In genomic region chr15:70802629-70803028, GRCh38 we compare ENCODE assay signal across 19 cellular contexts. TPM values are rescaled to one million over a fixed set of nuclear protein-coding genes. Genes with fewer than 3 reads are reported as not detected.
A peak's percentile ranks its signal among the peaks of the same experiment; 100 is the strongest.
DNase-seq lines count a peak whose midpoint lies in the region; ATAC-seq, FAIRE-seq and TF ChIP-seq lines count a peak whose summit lies in the region.
"Had no signal": no experiment of that assay in that cellular context is flagged by ENCODE, and none has a peak within 500 bp of the region (broad histone marks: within the 10 kb centered on the region; RNA-seq: fewer than 3 reads in every experiment).

No MANE protein-coding gene starts in this region.

- TF ChIP-seq CTCF in right atrium auricular region (IDR thresholded peaks at IDR 0.05) (no peak), astrocyte (IDR thresholded peaks at IDR 0.05; ENCODE audit: insufficient read depth, low read depth, low read length) (no peak), glutamatergic neuron (IDR thresholded peaks at IDR 0.05; ENCODE audit: partially characterized antibody, unreplicated experiment) (no peak)

- H3K36me3 Mint-ChIP-seq in astrocyte (ENCODE audit: low read depth, unreplicated experiment) (peaks cover 2% of the 10 kb centered on the region), glutamatergic neuron (ENCODE audit: unreplicated experiment) (no peaks in the 10 kb centered on the region)
- H3K36me3 Mint-ChIP-seq: activated naive CD4-positive, alpha-beta T cell treated with anti-CD3 and anti-CD28 coated beads, Interleukin-2, amount 50 U/mL, for 24 hours had no signal

- H3K4me3 Mint-ChIP-seq in astrocyte (ENCODE audit: unreplicated experiment) (peak overlapping the region; percentile 71), glutamatergic neuron (ENCODE audit: unreplicated experiment) (peak overlapping the region; percentile 2)
- H3K4me3 Mint-ChIP-seq: activated B cell treated with CpG ODN at 0.5 μM for 24 hours; activated naive CD4-positive, alpha-beta T cell treated with anti-CD3 and anti-CD28 coated beads, Interleukin-2, amount 50 U/mL, for 24 hours had no signal

- peak overlapping the region in 1 of 2 donors; percentile 42 for H3K27ac ChIP-seq in right atrium auricular region
- H3K27ac ChIP-seq in astrocyte (ENCODE audit: low read depth, low read length), result peak overlapping the region; percentile 89
- H3K27ac ChIP-seq: colonic mucosa, ovary, spleen, stomach had no signal

- no peaks in the 10 kb centered on the region for H3K27me3 ChIP-seq in right atrium auricular region
- no peaks in the 10 kb centered on the region for H3K27me3 ChIP-seq in astrocyte (ENCODE audit: insufficient read depth, low read length)
- H3K27me3 ChIP-seq: colonic mucosa, ovary, spleen, stomach had no signal

- peaks cover 54% of the 10 kb centered on the region for H3K4me1 Mint-ChIP-seq in astrocyte (ENCODE audit: low read depth, unreplicated experiment)
- H3K4me1 Mint-ChIP-seq in glutamatergic neuron (ENCODE audit: low read depth, unreplicated experiment), result peaks cover 4% of the 10 kb centered on the region

- H3K9me3 ChIP-seq in right atrium auricular region (no peaks in the 10 kb centered on the region), astrocyte (ENCODE audit: insufficient read depth, low read depth, low read length) (no peaks in the 10 kb centered on the region)
- H3K9me3 ChIP-seq: colonic mucosa, HAP-1, ovary, spleen, stomach had no signal

- intact Hi-C loops in Right ventricle myocardium inferior (cut with DNase I), result no loop called here

- peaks cover 2% of the 10 kb centered on the region for H3K9me3 Mint-ChIP-seq in astrocyte (ENCODE audit: unreplicated experiment)
- no peaks in the 10 kb centered on the region for H3K9me3 Mint-ChIP-seq in glutamatergic neuron (ENCODE audit: unreplicated experiment)
- H3K9me3 Mint-ChIP-seq: activated B cell treated with CpG ODN at 0.5 μM for 24 hours; activated naive CD4-positive, alpha-beta T cell treated with anti-CD3 and anti-CD28 coated beads, Interleukin-2, amount 50 U/mL, for 24 hours had no signal

- H3K4me1 ChIP-seq in right atrium auricular region (peaks cover 0 to 38% of the 10 kb centered on the region in 2 donors), astrocyte (ENCODE audit: insufficient read depth, low read length) (peaks cover 49% of the 10 kb centered on the region)
- H3K4me1 ChIP-seq: colonic mucosa, HAP-1 had no signal

- H3K27ac Mint-ChIP-seq in astrocyte (ENCODE audit: unreplicated experiment) (peak overlapping the region; percentile 96), glutamatergic neuron (ENCODE audit: unreplicated experiment) (no peak overlapping the region)
- H3K27ac Mint-ChIP-seq: activated B cell treated with CpG ODN at 0.5 μM for 24 hours; activated naive CD4-positive, alpha-beta T cell treated with anti-CD3 and anti-CD28 coated beads, Interleukin-2, amount 50 U/mL, for 24 hours had no signal

- H3K79me2 ChIP-seq in astrocyte (ENCODE audit: insufficient read depth, low read length), result no peaks in the 10 kb centered on the region

- H3K36me3 ChIP-seq in right atrium auricular region (no peaks in the 10 kb centered on the region), astrocyte (ENCODE audit: insufficient read depth, low read length) (no peaks in the 10 kb centered on the region)
- H3K36me3 ChIP-seq: colonic mucosa, HAP-1, ovary, spleen, stomach had no signal

- ATAC-seq in Right ventricle myocardium inferior, result peak; percentile 52
- ATAC-seq in HG02852 (IDR thresholded peaks at IDR 0.05; ENCODE audit: unreplicated experiment), result no peak
- ATAC-seq: esophagus mucosa had no signal

- H3K27me3 Mint-ChIP-seq in astrocyte (ENCODE audit: low read depth, unreplicated experiment) (no peaks in the 10 kb centered on the region), glutamatergic neuron (ENCODE audit: unreplicated experiment) (no peaks in the 10 kb centered on the region)
- H3K27me3 Mint-ChIP-seq: activated naive CD4-positive, alpha-beta T cell treated with anti-CD3 and anti-CD28 coated beads, Interleukin-2, amount 50 U/mL, for 24 hours had no signal

- no peak overlapping the region for H3K4me3 ChIP-seq in right atrium auricular region
- H3K4me3 ChIP-seq in astrocyte (ENCODE audit: insufficient read depth, low read depth, low read length), result peak overlapping the region; percentile 8
- H3K4me3 ChIP-seq: colonic mucosa, HAP-1, ovary, spleen, stomach had no signal

- DNase-seq in Right ventricle myocardium inferior (ENCODE audit: missing footprints) (peak; percentile 46), right atrium auricular region (ENCODE audit: low spot score) (no peak), astrocyte (ENCODE audit: low read depth) (peak; percentile 86), glutamatergic neuron (peak; percentile 24), urothelium cell line (ENCODE audit: low spot score) (peak; percentile 77), OCI-M1 (lab: John Stamatoyannopoulos, UW) (no peak), GOT3 (lab: John Stamatoyannopoulos, UW) (no peak)
- DNase-seq: activated B cell treated with CpG ODN at 0.5 μM for 24 hours, colonic mucosa, MM.1S, NCI-H2171, ovary, spleen, stomach had no signal

- H3K9ac ChIP-seq in astrocyte (ENCODE audit: low read length), result peak overlapping the region; percentile 57

- FAIRE-seq in astrocyte (lab: Jason Lieb, UNC) (peak; percentile 78), urothelium cell line (lab: Jason Lieb, UNC) (peak; percentile 37)
- FAIRE-seq: A204.1 had no signal

- no peak overlapping the region for H2AFZ ChIP-seq in astrocyte (ENCODE audit: low read depth, low read length)

- peak overlapping the region; percentile 72 for H3K4me2 ChIP-seq in astrocyte (ENCODE audit: low read length)

- H4K20me1 ChIP-seq in astrocyte (ENCODE audit: insufficient read depth, low read length), result no peaks in the 10 kb centered on the region

RNA-seq across cellular contexts. Expression of gene UACA, which starts 39.3 kb away (rescaled TPM):
- total RNA-seq in Right ventricle myocardium inferior (25.8 TPM), right atrium auricular region (10 to 100 TPM; 18.4 to 30.1 TPM), astrocyte (168 and 200 TPM in 2 replicates), glutamatergic neuron (ENCODE audit: unreplicated experiment) (5.2 TPM)

RNA-seq across cellular contexts. Expression of gene LARP6, which starts 51.3 kb away (rescaled TPM):
- 55.7 TPM for total RNA-seq in Right ventricle myocardium inferior
- total RNA-seq in right atrium auricular region, result 10 to 100 TPM; 20.2 to 57.8 TPM
- 61.5 and 75.2 TPM in 2 replicates for total RNA-seq in astrocyte
- 21.6 TPM for total RNA-seq in glutamatergic neuron (ENCODE audit: unreplicated experiment)
- total RNA-seq: activated B cell treated with CpG ODN at 0.5 μM for 24 hours had no signal

Comparison
In these comparisons a context has a peak if more than half of its experiments do, and no peak if none do; other contexts are left out.
1. DNase-seq: peak in Right ventricle myocardium inferior (single experiment), astrocyte (single experiment), glutamatergic neuron (single experiment) and urothelium cell line (single experiment); none in right atrium auricular region (single experiment), OCI-M1 (single experiment) and GOT3 (single experiment).